ENCODE assay signal across 38 cellular contexts in genomic region chrX:120109378-120109777, GRCh38. TPM values are rescaled to one million over a fixed set of nuclear protein-coding genes. Genes with fewer than 3 reads are reported as not detected.
"Had no signal": no experiment of that assay in that cellular context is flagged by ENCODE, and none has a peak within 500 bp of the region (broad histone marks: within the 10 kb centered on the region; RNA-seq: fewer than 3 reads in every experiment).

No MANE protein-coding gene starts in this region.

- H3K4me3 ChIP-seq: MG63 had no signal

- DNase-seq: Karpas-422, Kasumi-1, MG63, MM.1S, MV-4-11, NCI-H1048, NCI-H1092, NCI-H1092 treated with DMSO at 0.1 percent for 48 hours, NCI-H1105, NCI-H1105 treated with DMSO at 0.1 percent for 48 hours, NCI-H1417, NCI-H1417 treated with DMSO at 0.1 percent for 48 hours, NCI-H1436, NCI-H1436 treated with DMSO at 0.1 percent for 48 hours, NCI-H146, NCI-H1694, NCI-H1694 treated with DMSO at 0.1 percent for 48 hours, NCI-H187, NCI-H187 treated with DMSO at 0.1 percent for 48 hours, NCI-H1930, NCI-H2029, NCI-H2029 treated with DMSO at 0.1 percent for 48 hours, NCI-H2081, NCI-H2081 treated with DMSO at 0.1 percent for 48 hours, NCI-H2107, NCI-H2171, NCI-H2171 treated with DMSO at 0.1 percent for 48 hours, NCI-H2227 treated with DMSO at 0.1 percent for 48 hours, NCI-H226, NCI-H345, NCI-H446, NCI-H446 treated with DMSO at 0.1 percent for 48 hours, NCI-H510A, NCI-H510A treated with DMSO at 0.1 percent for 48 hours had no signal

- H3K27me3 ChIP-seq: MG63 had no signal

- H3K9me3 ChIP-seq: MG63 had no signal

- H3K36me3 ChIP-seq: MG63 had no signal

RNA-seq across cellular contexts. Expression of gene RHOXF1, which starts 6.3 kb away (rescaled TPM):
- total RNA-seq: LHCN-M2, M059J, MCF 10A, NCI-H460 had no signal

RNA-seq across cellular contexts. Expression of gene RHOXF2B, which starts 31.9 kb away (rescaled TPM):
- total RNA-seq: LHCN-M2, M059J, MCF 10A, NCI-H460 had no signal

RNA-seq across cellular contexts. Expression of gene RHOXF2, which starts 49.0 kb away (rescaled TPM):
- total RNA-seq: LHCN-M2, M059J, MCF 10A, NCI-H460 had no signal
